Comparison of ENCODE assay signal across 8 cellular contexts in genomic region chr5:10306806-10307205, GRCh38. TPM values are rescaled to one million over a fixed set of nuclear protein-coding genes. Genes with fewer than 3 reads are reported as not detected.
A peak's percentile ranks its signal among the peaks of the same experiment; 100 is the strongest.
DNase-seq lines count a peak whose midpoint lies in the region; ATAC-seq and TF ChIP-seq lines count a peak whose summit lies in the region.

No MANE protein-coding gene starts in this region.

- in situ Hi-C loops in HAP-1 (cut with MboI; ENCODE audit: low sequenced_read_pairs): no loop called here

- H3K27me3 ChIP-seq in HAP-1 (ENCODE audit: low read depth) (no peaks in the 10 kb centered on the region), RWPE2 (ENCODE audit: insufficient read depth, poor library complexity, severe bottlenecking) (no peaks in the 10 kb centered on the region), gastroesophageal sphincter (no peaks in the 10 kb centered on the region), sigmoid colon (no peaks in the 10 kb centered on the region)

- no peak for ATAC-seq in RWPE2 (ENCODE audit: low read depth)
- no peak for ATAC-seq in gastroesophageal sphincter
- ATAC-seq in HG02623 (IDR thresholded peaks at IDR 0.05; ENCODE audit: unreplicated experiment): no peak

- no peaks in the 10 kb centered on the region; the same call in 1 of the 2 replicates for H3K9me3 ChIP-seq in HAP-1
- H3K9me3 ChIP-seq in RWPE2 (ENCODE audit: severe bottlenecking): no peaks in the 10 kb centered on the region
- H3K9me3 ChIP-seq in gastroesophageal sphincter: no peaks in the 10 kb centered on the region
- H3K9me3 ChIP-seq in sigmoid colon: no peaks in the 10 kb centered on the region

- no peak for TF ChIP-seq CTCF in RWPE2 (IDR thresholded peaks at IDR 0.05; ENCODE audit: poor library complexity, severe bottlenecking)
- no peak for TF ChIP-seq CTCF in gastroesophageal sphincter (IDR thresholded peaks at IDR 0.05)
- TF ChIP-seq CTCF in sigmoid colon (IDR thresholded peaks at IDR 0.05): no peak
- TF ChIP-seq CTCF in GM10266 (IDR thresholded peaks at IDR 0.05; ENCODE audit: control insufficient read depth, insufficient read depth, low read depth, missing control alignments): no peak

- H3K36me3 ChIP-seq in HAP-1 (replicated peaks): no peaks in the 10 kb centered on the region
- H3K36me3 ChIP-seq in RWPE2 (ENCODE audit: low read depth): no peaks in the 10 kb centered on the region
- no peaks in the 10 kb centered on the region for H3K36me3 ChIP-seq in gastroesophageal sphincter
- no peaks in the 10 kb centered on the region for H3K36me3 ChIP-seq in sigmoid colon

- no peak for TF ChIP-seq POLR2A in gastroesophageal sphincter (IDR thresholded peaks at IDR 0.05)
- no peak for TF ChIP-seq POLR2A in sigmoid colon (IDR thresholded peaks at IDR 0.05)

- peaks cover 9% of the 10 kb centered on the region; the same call in 1 of the 2 replicates for H3K4me1 ChIP-seq in HAP-1
- peaks cover 39% of the 10 kb centered on the region for H3K4me1 ChIP-seq in RWPE2 (ENCODE audit: insufficient read depth, poor library complexity, severe bottlenecking)
- H3K4me1 ChIP-seq in gastroesophageal sphincter: peaks cover 0 to 20% (median 0%) of the 10 kb centered on the region in 3 donors
- peaks cover 0 to 19% (median 12%) of the 10 kb centered on the region in 4 donors for H3K4me1 ChIP-seq in sigmoid colon

- 20 to 28% methylated on average over 2 to 5 of the region's 8 CpGs for WGBS in gastroesophageal sphincter (ENCODE audit: low coverage in 1 of 2), 2 donors
- 16 to 54% methylated on average over 8 of the region's 8 CpGs for WGBS in sigmoid colon, 2 donors

- H3K27ac ChIP-seq in RWPE2 (ENCODE audit: poor library complexity, severe bottlenecking) (peak overlapping the region; percentile 87), gastroesophageal sphincter (peak overlapping the region in 3 of 4 donors; percentile 83 to 87 (median 86)), sigmoid colon (peak overlapping the region; percentile 79 to 85 (median 84))

- DNase-seq in HAP-1 (ENCODE audit: low spot score in 2 of 2): peak in 1 of 2 experiments; percentile 12
- DNase-seq in RWPE2 (ENCODE audit: low spot score): no peak
- DNase-seq in sigmoid colon: no peak
- no peak for DNase-seq in HT-29 (ENCODE audit: low spot score)
- DNase-seq in NCI-H2029 (lab: John Stamatoyannopoulos, UW): no peak
- DNase-seq in GM10266 (ENCODE audit: extremely low spot score): no peak

- intact Hi-C loops in sigmoid colon (cut with DNase I): loop anchor here (5.0 kb wide), 1 partner anchor 45 kb away; the partner anchor contains the start of gene MARCHF6

- H3K4me3 ChIP-seq in HAP-1 (peak overlapping the region; percentile 52), RWPE2 (ENCODE audit: severe bottlenecking) (peak overlapping the region; percentile 46), gastroesophageal sphincter (peak overlapping the region; percentile 53 to 70), sigmoid colon (peak overlapping the region; percentile 55 to 75 (median 64))

- TF ChIP-seq EP300 in gastroesophageal sphincter (IDR thresholded peaks at IDR 0.05) (no peak), sigmoid colon (IDR thresholded peaks at IDR 0.05) (no peak)

RNA-seq across cellular contexts. Expression of gene CMBL, which starts 0.9 kb away (rescaled TPM):
- total RNA-seq in gastroesophageal sphincter: 1 to 10 TPM; 2.2 to 7.7 (median 4.4) TPM
- 10 to 100 TPM in 3 of 4 donors, 1 to 10 TPM in 1; 8.1 to 21.3 (median 11.4) TPM for total RNA-seq in sigmoid colon
- 100 to 1,000 TPM in 2 of 3 donors, 10 to 100 TPM in 1; 85.8 to 261 (median 169) TPM for polyA plus RNA-seq in sigmoid colon
- 8.7 and 12.9 TPM in 2 replicates for total RNA-seq in HT-29 (2014; rRNA removed; shearing (Covaris generic))

RNA-seq across cellular contexts. Expression of gene MARCHF6, which starts 46.7 kb away (rescaled TPM):
- 100 to 1,000 TPM in 2 of 4 donors, 10 to 100 TPM in 2; 69.9 to 106 (median 93.9) TPM for total RNA-seq in gastroesophageal sphincter
- total RNA-seq in sigmoid colon: 100 to 1,000 TPM in 1 of 4 donors, 10 to 100 TPM in 3; 77.0 to 108 (median 92.1) TPM
- 10 to 100 TPM in 2 of 3 donors, 1 to 10 TPM in 1; 6.0 to 42.2 (median 11.4) TPM for polyA plus RNA-seq in sigmoid colon
- total RNA-seq in HT-29 (2014; rRNA removed; shearing (Covaris generic)): 83.0 and 107 TPM in 2 replicates

RNA-seq across cellular contexts. Expression of gene CCT5, which starts 56.7 kb away (rescaled TPM):
- total RNA-seq in gastroesophageal sphincter (100 to 1,000 TPM; 113 to 208 (median 155) TPM), sigmoid colon (100 to 1,000 TPM in 2 of 4 donors, 10 to 100 TPM in 2; 63.4 to 124 (median 107) TPM)
- 100 to 1,000 TPM; 119 to 198 (median 166) TPM for polyA plus RNA-seq in sigmoid colon
- 594 and 703 TPM in 2 replicates for total RNA-seq in HT-29 (2014; rRNA removed; shearing (Covaris generic))

RNA-seq across cellular contexts. Expression of gene ATPSCKMT, which starts 57.1 kb away (rescaled TPM):
- total RNA-seq in gastroesophageal sphincter (10 to 100 TPM; 13.9 to 16.4 (median 15.0) TPM), sigmoid colon (10 to 100 TPM; 16.8 to 36.3 (median 22.6) TPM)
- polyA plus RNA-seq in sigmoid colon: 10 to 100 TPM in 2 of 3 donors, 1 to 10 TPM in 1; 4.8 to 11.6 (median 10.6) TPM
- 20.4 and 24.0 TPM in 2 replicates for total RNA-seq in HT-29 (2014; rRNA removed; shearing (Covaris generic))
